8 cellular contexts compared by ENCODE assay signal in the genomic region with DNA sequence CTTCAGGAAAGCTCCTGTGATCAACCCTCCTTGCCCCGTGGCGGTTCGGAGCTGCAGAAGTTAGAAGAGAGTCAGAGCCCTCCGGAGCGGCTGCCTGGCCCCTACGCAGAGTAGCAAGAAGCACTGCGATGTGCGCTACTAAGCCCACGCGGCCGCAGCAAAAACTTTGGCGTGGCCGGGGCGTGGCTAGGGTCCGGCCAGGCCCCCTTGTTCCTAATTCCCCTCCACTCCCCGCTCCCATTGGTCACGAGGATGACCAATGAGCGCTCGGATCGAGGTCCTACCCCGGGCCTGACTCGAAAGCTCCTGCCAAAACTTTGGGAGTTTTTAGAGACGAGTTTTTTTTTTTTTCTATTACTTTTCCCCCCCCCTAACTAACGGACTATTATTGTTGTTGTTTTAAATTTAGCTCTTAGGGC. TPM values are rescaled to one million over a fixed set of nuclear protein-coding genes. Genes with fewer than 3 reads are reported as not detected.
DNase-seq lines count a peak whose midpoint lies in the region; ATAC-seq and TF ChIP-seq lines count a peak whose summit lies in the region.

A gene with protein sequence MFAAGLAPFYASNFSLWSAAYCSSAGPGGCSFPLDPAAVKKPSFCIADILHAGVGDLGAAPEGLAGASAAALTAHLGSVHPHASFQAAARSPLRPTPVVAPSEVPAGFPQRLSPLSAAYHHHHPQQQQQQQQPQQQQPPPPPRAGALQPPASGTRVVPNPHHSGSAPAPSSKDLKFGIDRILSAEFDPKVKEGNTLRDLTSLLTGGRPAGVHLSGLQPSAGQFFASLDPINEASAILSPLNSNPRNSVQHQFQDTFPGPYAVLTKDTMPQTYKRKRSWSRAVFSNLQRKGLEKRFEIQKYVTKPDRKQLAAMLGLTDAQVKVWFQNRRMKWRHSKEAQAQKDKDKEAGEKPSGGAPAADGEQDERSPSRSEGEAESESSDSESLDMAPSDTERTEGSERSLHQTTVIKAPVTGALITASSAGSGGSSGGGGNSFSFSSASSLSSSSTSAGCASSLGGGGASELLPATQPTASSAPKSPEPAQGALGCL (plus strand): TSS at position 354 of the 419 bp plus-strand sequence. CDS start 415 bp downstream, outside the sequence.

- no peaks in the 10 kb centered on the region for H4K20me1 ChIP-seq in mammary epithelial cell (ENCODE audit: insufficient read depth, low read length)

- dilution Hi-C loops in mammary epithelial cell (cut with HindIII; ENCODE audit: low sequenced_read_pairs), result no loop called here

- H3K4me3 ChIP-seq in mammary epithelial cell (replicated peaks in 1 of 3; ENCODE audit: insufficient read depth in 1 of 3, low read depth in 2 of 3, low read length in 3 of 3) (peak within 1 kb of the TSS; percentile 55 to 72 (median 58)), iPS-18a (ENCODE audit: low read length) (peak within 1 kb of the TSS; percentile 83)

- peak; percentile 60 for ATAC-seq in GM18909 (IDR thresholded peaks at IDR 0.05; ENCODE audit: poor library complexity, unreplicated experiment)
- ATAC-seq in HG03175 (IDR thresholded peaks at IDR 0.05; ENCODE audit: unreplicated experiment), result peak; percentile 53

- H3K27ac ChIP-seq in mammary epithelial cell (ENCODE audit: insufficient read depth, low read depth, low read length), result no peak within 1 kb of the TSS
- no peak within 1 kb of the TSS for H3K27ac ChIP-seq in iPS-18a (ENCODE audit: low read length)

- peaks cover 7% of the 10 kb centered on the region for H3K9me3 ChIP-seq in mammary epithelial cell (replicated peaks; ENCODE audit: insufficient read depth, low read length)
- H3K9me3 ChIP-seq in iPS-18a (ENCODE audit: control insufficient read depth, low read depth, low read length), result no peaks in the 10 kb centered on the region

- H3K79me2 ChIP-seq in mammary epithelial cell (ENCODE audit: insufficient read depth, low read length), result no peaks in the 10 kb centered on the region

- no TSS peak for BruUV-seq in mammary epithelial cell (replicated peaks; lab: Mats Ljungman, UMichigan)

- TF ChIP-seq CTCF in mammary epithelial cell (conservative IDR thresholded peaks at IDR 0.05 in 1 of 2, IDR thresholded peaks at IDR 0.05 in 1 of 2; ENCODE audit: extremely low read depth in 1 of 2, insufficient read depth in 1 of 2, low read depth in 1 of 2, low read length in 2 of 2), result no peak

- peak within 1 kb of the TSS; percentile 93 for H2AFZ ChIP-seq in mammary epithelial cell (ENCODE audit: low read depth, low read length)

- in situ Hi-C loops in mammary epithelial cell (cut with MboI; ENCODE audit: low sequenced_read_pairs in 2 of 2), result loop anchor here in 1 of 2 donors (10.0 to 25.0 kb wide), 2 partner anchors 326 to 558 kb away; no protein-coding TSS in a partner anchor

- 3% methylated on average over 15 of the region's 24 CpGs for WGBS in mammary epithelial cell (ENCODE audit: low coverage, missing lambda C conversion rate)

- peaks cover 12% of the 10 kb centered on the region for H3K4me1 ChIP-seq in mammary epithelial cell (ENCODE audit: insufficient read depth, low read length)
- H3K4me1 ChIP-seq in iPS-18a (ENCODE audit: control insufficient read depth, low read depth, low read length), result peaks cover 42% of the 10 kb centered on the region

- H3K4me2 ChIP-seq in mammary epithelial cell (ENCODE audit: insufficient read depth, low read depth, low read length), result peak within 1 kb of the TSS; percentile 99

- H3K27me3 ChIP-seq in mammary epithelial cell (ENCODE audit: insufficient read depth, low read length), result peaks cover 45% of the 10 kb centered on the region
- peaks cover 100% of the 10 kb centered on the region for H3K27me3 ChIP-seq in iPS-18a (ENCODE audit: control insufficient read depth, insufficient read depth, low read length)

- intact Hi-C loops in mammary epithelial cell (cut with micrococcal nuclease), result loop anchor here (1.0 to 10.0 kb wide), 3 partner anchors 112 to 1286 kb away; no protein-coding TSS in a partner anchor

- H3K36me3 ChIP-seq in mammary epithelial cell (ENCODE audit: insufficient read depth, low read length), result no peaks in the 10 kb centered on the region
- H3K36me3 ChIP-seq in iPS-18a (ENCODE audit: control insufficient read depth, low read depth, low read length), result no peaks in the 10 kb centered on the region

- CTCF ChIA-PET in mammary epithelial cell (lab: Charles Lee; ENCODE audit: low non-redundant PET), result interaction anchor here (0.6 kb wide), 1 partner anchor 388 kb away, joined by 3 read pairs; no protein-coding TSS in a partner anchor

- H3K9ac ChIP-seq in mammary epithelial cell (ENCODE audit: insufficient read depth, low read length), result no peak within 1 kb of the TSS
- H3K9ac ChIP-seq in iPS-18a (ENCODE audit: low read length), result no peak within 1 kb of the TSS

- peak; percentile 97 for DNase-seq in CD1c-positive myeloid dendritic cell (ENCODE audit: extremely low spot score)
- peak; percentile 93 for DNase-seq in RPMI7951 (ENCODE audit: low read depth)
- DNase-seq in mammary epithelial cell, result peak; percentile 60
- DNase-seq in retina, result peak; percentile 73
- DNase-seq in NCI-H526 treated with DMSO at 0.1 percent for 48 hours (lab: John Stamatoyannopoulos, UW), result no peak

RNA-seq across cellular contexts. Expression of the gene that starts here (rescaled TPM):
- total RNA-seq in RPMI7951 (2014; rRNA removed; shearing (Covaris generic)), result 5.2 TPM in 2 replicates
- total RNA-seq in mammary epithelial cell, result under 1 TPM; 0.33 to 0.61 TPM
- 0.12 TPM for polyA plus RNA-seq in mammary epithelial cell
- polyA minus RNA-seq in mammary epithelial cell, result not detected

Comparison
In these comparisons a context has a peak if more than half of its experiments do, and no peak if none do; other contexts are left out.
1. Peak in DNase-seq, H3K4me3 ChIP-seq and H3K4me2 ChIP-seq in mammary epithelial cell; RNA of the gene not detected or under 1 TPM.